Comparison of ENCODE assay signal across 1 cellular context in genomic region chr1:4058122-4058521, GRCh38.
TF ChIP-seq lines count a peak whose summit lies in the region.

No MANE protein-coding gene starts in this region.

TF ChIP-seq in HepG2, 621 proteins besides CTCF, POLR2A, EP300 and RAD21 (continued from another document):
- TF ChIP-seq ELK4 (CRISPR knock-in tag; IDR thresholded peaks at IDR 0.05; ENCODE audit: borderline replicate concordance): no peak
